14 cellular contexts compared by ENCODE assay signal in genomic region chr6:46293641-46294316, GRCh38.
DNase-seq lines count a peak whose midpoint lies in the region; ATAC-seq lines count a peak whose summit lies in the region.
"Had no signal": no experiment of that assay in that cellular context is flagged by ENCODE, and none has a peak within 500 bp of the region (broad histone marks: within the 10 kb centered on the region; RNA-seq: fewer than 3 reads in every experiment).

No MANE protein-coding gene starts in this region.

- H2AFZ ChIP-seq in Karpas-422 (ENCODE audit: low read length): no peak overlapping the region

- peaks cover 22% of the 10 kb centered on the region for H3K4me1 ChIP-seq in Karpas-422 (ENCODE audit: low read length)

- H3K36me3 ChIP-seq in Karpas-422 (ENCODE audit: insufficient read depth, low read length): no peaks in the 10 kb centered on the region

- H3K4me3 Mint-ChIP-seq in activated naive CD8-positive, alpha-beta T cell treated with anti-CD3 and anti-CD28 coated beads for 36 hours: no peak overlapping the region
- H3K4me3 Mint-ChIP-seq: type B pancreatic cell had no signal

- peaks cover 45% of the 10 kb centered on the region for H3K27me3 Mint-ChIP-seq in activated naive CD8-positive, alpha-beta T cell treated with anti-CD3 and anti-CD28 coated beads for 36 hours
- H3K27me3 Mint-ChIP-seq: type B pancreatic cell had no signal

- H3K79me2 ChIP-seq in Karpas-422 (ENCODE audit: low read length): no peaks in the 10 kb centered on the region

- no peak overlapping the region for H3K27ac Mint-ChIP-seq in activated naive CD8-positive, alpha-beta T cell treated with anti-CD3 and anti-CD28 coated beads for 36 hours
- H3K27ac Mint-ChIP-seq: type B pancreatic cell had no signal

- H3K36me3 Mint-ChIP-seq in activated naive CD8-positive, alpha-beta T cell treated with anti-CD3 and anti-CD28 coated beads for 36 hours: no peaks in the 10 kb centered on the region
- H3K36me3 Mint-ChIP-seq: type B pancreatic cell had no signal

- peak; percentile 81 for ATAC-seq in GM18520 (IDR thresholded peaks at IDR 0.05; ENCODE audit: unreplicated experiment)
- ATAC-seq in GM21381 (IDR thresholded peaks at IDR 0.05; ENCODE audit: unreplicated experiment): peak; percentile 86
- peak; percentile 87 for ATAC-seq in HG02973 (IDR thresholded peaks at IDR 0.05; ENCODE audit: unreplicated experiment)
- ATAC-seq: activated CD4-positive, CD25-positive, alpha-beta regulatory T cell treated with anti-CD3 and anti-CD28 coated beads, Interleukin-2, amount 50 U/mL, for 24 hours; right cardiac atrium had no signal

- no peaks in the 10 kb centered on the region for H3K4me1 Mint-ChIP-seq in activated naive CD8-positive, alpha-beta T cell treated with anti-CD3 and anti-CD28 coated beads for 36 hours

- no peak overlapping the region for H3K27ac ChIP-seq in Karpas-422 (ENCODE audit: low read length)
- H3K27ac ChIP-seq: C4-2B had no signal

- DNase-seq in Karpas-422 (peak; percentile 46), NCI-H128 (lab: John Stamatoyannopoulos, UW; ENCODE audit: unreplicated experiment) (no peak), NCI-H146 treated with DMSO at 0.1 percent for 48 hours (lab: John Stamatoyannopoulos, UW; ENCODE audit: unreplicated experiment) (no peak), SKM-1 (lab: John Stamatoyannopoulos, UW; ENCODE audit: unreplicated experiment) (no peak)
- DNase-seq in activated naive CD8-positive, alpha-beta T cell treated with anti-CD3 and anti-CD28 coated beads for 36 hours: no peak
- DNase-seq: central memory CD4-positive, alpha-beta T cell; NCI-H510A treated with DMSO at 0.1 percent for 48 hours; right cardiac atrium had no signal

- peak overlapping the region; percentile 22 for H3K4me2 ChIP-seq in Karpas-422 (ENCODE audit: low read depth, low read length, poor library complexity, severe bottlenecking)

- no peak overlapping the region for H3K4me3 ChIP-seq in Karpas-422 (ENCODE audit: low read length)

- no peak overlapping the region for H3K9ac ChIP-seq in Karpas-422 (ENCODE audit: low read length)

- no peaks in the 10 kb centered on the region for H3K9me3 Mint-ChIP-seq in activated naive CD8-positive, alpha-beta T cell treated with anti-CD3 and anti-CD28 coated beads for 36 hours

- no peaks in the 10 kb centered on the region for H3K9me2 ChIP-seq in Karpas-422 (replicated peaks; ENCODE audit: insufficient read depth, low read length)

- no peaks in the 10 kb centered on the region for H3K27me3 ChIP-seq in Karpas-422 (ENCODE audit: low read length)

- no peaks in the 10 kb centered on the region for H3K9me3 ChIP-seq in Karpas-422 (ENCODE audit: low read length)

- H4K20me1 ChIP-seq in Karpas-422 (ENCODE audit: insufficient read depth, low read depth, low read length): no peaks in the 10 kb centered on the region
